In genomic region chr17:13534946-13535345, GRCh38 we compare ENCODE assay signal across 34 cellular contexts.
"Had no signal": no experiment of that assay in that cellular context is flagged by ENCODE, and none has a peak within 500 bp of the region (broad histone marks: within the 10 kb centered on the region; RNA-seq: fewer than 3 reads in every experiment).

No MANE protein-coding gene starts in this region.

- H3K36me3 ChIP-seq: MG63 had no signal

- H3K4me3 ChIP-seq: MG63 had no signal

- H3K9me3 ChIP-seq: MG63 had no signal

- DNase-seq: Karpas-422, Kasumi-1, MG63, MM.1S, MV-4-11, NCI-H1048, NCI-H1092, NCI-H1092 treated with DMSO at 0.1 percent for 48 hours, NCI-H1105, NCI-H1105 treated with DMSO at 0.1 percent for 48 hours, NCI-H1417, NCI-H1417 treated with DMSO at 0.1 percent for 48 hours, NCI-H1436, NCI-H1436 treated with DMSO at 0.1 percent for 48 hours, NCI-H146, NCI-H1694, NCI-H1694 treated with DMSO at 0.1 percent for 48 hours, NCI-H187, NCI-H187 treated with DMSO at 0.1 percent for 48 hours, NCI-H1930, NCI-H2029, NCI-H2029 treated with DMSO at 0.1 percent for 48 hours, NCI-H2081, NCI-H2081 treated with DMSO at 0.1 percent for 48 hours, NCI-H2107, NCI-H2171, NCI-H2171 treated with DMSO at 0.1 percent for 48 hours, NCI-H2227 treated with DMSO at 0.1 percent for 48 hours, NCI-H226, NCI-H345, NCI-H446, NCI-H446 treated with DMSO at 0.1 percent for 48 hours, NCI-H510A, NCI-H510A treated with DMSO at 0.1 percent for 48 hours had no signal
